Comparison of ENCODE assay signal across 8 cellular contexts in the genomic region with DNA sequence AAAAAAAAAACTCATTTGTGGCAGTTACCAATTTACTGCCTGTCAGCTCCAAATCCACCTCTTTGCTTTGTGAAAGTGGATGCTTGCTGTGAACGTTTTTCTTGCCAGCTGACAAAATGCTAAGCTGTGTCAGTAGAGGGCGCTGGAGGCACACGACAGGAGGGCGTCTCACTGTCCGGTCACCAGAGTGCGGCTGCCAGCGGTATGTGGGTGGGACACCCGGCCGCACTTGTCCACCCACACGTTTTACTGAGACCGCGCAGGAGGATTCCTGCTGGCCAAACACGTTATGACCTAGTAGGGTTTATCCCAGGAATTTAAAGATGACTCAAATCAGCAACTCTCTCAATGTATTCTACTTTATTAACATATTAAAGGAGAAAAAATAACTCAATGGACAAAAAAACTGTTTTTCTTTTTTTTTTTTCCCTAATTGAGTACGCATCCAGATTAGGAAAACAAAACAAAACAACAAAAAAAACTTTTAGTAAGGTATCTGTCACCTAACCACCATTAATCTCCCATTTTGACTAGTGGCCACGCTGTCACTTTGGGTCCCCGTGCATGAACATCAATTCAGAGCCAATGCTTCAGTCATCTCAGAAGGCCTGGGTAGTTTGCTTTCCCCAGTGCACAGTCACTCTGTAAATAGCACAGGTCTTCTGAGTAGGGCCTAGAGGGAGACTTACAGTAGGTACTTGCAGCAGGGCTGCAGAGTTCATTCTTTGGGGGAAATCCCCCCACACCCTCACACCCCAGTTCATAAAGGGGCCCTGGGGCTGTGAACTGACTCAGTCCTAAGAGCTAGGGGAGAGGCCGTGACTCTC. TPM values are rescaled to one million over a fixed set of nuclear protein-coding genes. Genes with fewer than 3 reads are reported as not detected.
DNase-seq lines count a peak whose midpoint lies in the region; ATAC-seq and TF ChIP-seq lines count a peak whose summit lies in the region.

No MANE protein-coding gene starts in this region.

- no peaks in the 10 kb centered on the region for H3K27me3 Mint-ChIP-seq in natural killer cell treated with Interleukin-12 subunit alpha and Interleukin-12 subunit beta and Interleukin-15 and Interleukin-18, amount 100 ng/mL, for 72 hours

- no peaks in the 10 kb centered on the region for H3K9me2 ChIP-seq in PC-3 (replicated peaks; ENCODE audit: low read length)

- H3K9me3 ChIP-seq in PC-3 (ENCODE audit: low read length): no peaks in the 10 kb centered on the region

- H3K9me3 Mint-ChIP-seq in natural killer cell treated with Interleukin-12 subunit alpha and Interleukin-12 subunit beta and Interleukin-15 and Interleukin-18, amount 100 ng/mL, for 72 hours: no peaks in the 10 kb centered on the region

- DNase-seq in DMS79 treated with DMSO at 0.1 percent for 48 hours (lab: John Stamatoyannopoulos, UW): peak; percentile 52
- peak; percentile 84 for DNase-seq in HuH-7 (ENCODE audit: low spot score)
- peak; percentile 95 for DNase-seq in PC-3
- DNase-seq in activated T-cell treated with anti-CD3 and anti-CD28 coated beads, Interleukin-2, amount 50 U/mL, for 1 hour: peak; percentile 71
- peak; percentile 92 for DNase-seq in natural killer cell treated with Interleukin-12 subunit alpha and Interleukin-12 subunit beta and Interleukin-15 and Interleukin-18, amount 100 ng/mL, for 72 hours (ENCODE audit: low spot score)
- DNase-seq in stimulated activated naive CD4-positive, alpha-beta T cell (lab: John Stamatoyannopoulos, UW): peak; percentile 33 to 62 (median 51)

- ATAC-seq in GM21529 (IDR thresholded peaks at IDR 0.05; ENCODE audit: unreplicated experiment): peak; percentile 81
- ATAC-seq in PC-3: peak; percentile 99
- ATAC-seq in esophagus mucosa: peak; percentile 97
- peak; percentile 97 to 99 for ATAC-seq in natural killer cell treated with Interleukin-12 subunit alpha and Interleukin-12 subunit beta and Interleukin-15 and Interleukin-18, amount 100 ng/mL, for 72 hours

- no peaks in the 10 kb centered on the region for H3F3A ChIP-seq in PC-3 (ENCODE audit: low read length, unreplicated experiment)

- peaks cover 4% of the 10 kb centered on the region for H3K36me3 Mint-ChIP-seq in natural killer cell treated with Interleukin-12 subunit alpha and Interleukin-12 subunit beta and Interleukin-15 and Interleukin-18, amount 100 ng/mL, for 72 hours

- POLR2A ChIA-PET in PC-3 (lab: Charles Lee; ENCODE audit: unreplicated experiment): no interaction called here

- peaks cover 19 to 23% of the 10 kb centered on the region in 2 donors for H3K4me1 Mint-ChIP-seq in natural killer cell treated with Interleukin-12 subunit alpha and Interleukin-12 subunit beta and Interleukin-15 and Interleukin-18, amount 100 ng/mL, for 72 hours (ENCODE audit: low read depth in 2 of 2)

- peak overlapping the region; percentile 66 for H3K4me3 Mint-ChIP-seq in natural killer cell treated with Interleukin-12 subunit alpha and Interleukin-12 subunit beta and Interleukin-15 and Interleukin-18, amount 100 ng/mL, for 72 hours

- H3K4me3 ChIP-seq in PC-3 (ENCODE audit: low read length): no peak overlapping the region

- peaks cover 12% of the 10 kb centered on the region for H3K4me1 ChIP-seq in PC-3 (ENCODE audit: insufficient read depth, low read length)

- H3K27ac Mint-ChIP-seq in natural killer cell treated with Interleukin-12 subunit alpha and Interleukin-12 subunit beta and Interleukin-15 and Interleukin-18, amount 100 ng/mL, for 72 hours: peak overlapping the region; percentile 90

- peak overlapping the region; percentile 38 for H3K27ac ChIP-seq in PC-3 (ENCODE audit: low read length)

- no peaks in the 10 kb centered on the region for H3K79me2 ChIP-seq in PC-3 (ENCODE audit: low read length)

- H3K27me3 ChIP-seq in PC-3 (ENCODE audit: low read length): no peaks in the 10 kb centered on the region

- intact Hi-C loops in PC-3 (cut with micrococcal nuclease): loop anchor here (1.0 to 5.0 kb wide), 3 partner anchors 37 to 175 kb away; no protein-coding TSS in a partner anchor

- peak; percentile 97 for TF ChIP-seq CTCF in PC-3 (conservative IDR thresholded peaks at IDR 0.05; ENCODE audit: low read depth, low read length)

- BruUV-seq in PC-3 (replicated peaks; lab: Mats Ljungman, UMichigan): no TSS peak

- CTCF ChIA-PET in PC-3 (lab: Charles Lee): interaction anchor here (0.6 to 1.1 kb wide), 5 partner anchors 24 to 174 kb away, joined by 3 to 7 read pairs (median 7); no protein-coding TSS in a partner anchor

- no peak overlapping the region for H3K9ac ChIP-seq in PC-3 (ENCODE audit: low read length)

- peak overlapping the region; percentile 50 for H3K4me2 ChIP-seq in PC-3 (ENCODE audit: low read length)

- H3K36me3 ChIP-seq in PC-3 (ENCODE audit: low read depth, low read length): no peaks in the 10 kb centered on the region

- H4K20me1 ChIP-seq in PC-3 (ENCODE audit: low read length): no peaks in the 10 kb centered on the region

- no peak overlapping the region; the same call in 1 of the 2 replicates for H2AFZ ChIP-seq in PC-3 (ENCODE audit: low read length)

RNA-seq across cellular contexts. Expression of a gene that starts 43.8 kb away (rescaled TPM):
- total RNA-seq in PC-3 (2014; rRNA removed) (766 and 875 TPM in 2 replicates), esophagus mucosa (1,002 TPM)
- 100 to 1,000 TPM; 683 to 726 TPM for total RNA-seq in natural killer cell treated with Interleukin-12 subunit alpha and Interleukin-12 subunit beta and Interleukin-15 and Interleukin-18, amount 100 ng/mL, for 72 hours

RNA-seq across cellular contexts. Expression of a gene that starts 53.8 kb away (rescaled TPM):
- total RNA-seq in PC-3 (2014; rRNA removed): 3.7 and 7.5 TPM in 2 replicates
- total RNA-seq in esophagus mucosa: 5.7 TPM
- 1 to 10 TPM; 2.6 to 4.2 TPM for total RNA-seq in natural killer cell treated with Interleukin-12 subunit alpha and Interleukin-12 subunit beta and Interleukin-15 and Interleukin-18, amount 100 ng/mL, for 72 hours
